10 cellular contexts compared by ENCODE assay signal in genomic region chr5:116358911-116359418, GRCh38.
DNase-seq lines count a peak whose midpoint lies in the region; ATAC-seq and TF ChIP-seq lines count a peak whose summit lies in the region.
"Had no signal": no experiment of that assay in that cellular context is flagged by ENCODE, and none has a peak within 500 bp of the region (broad histone marks: within the 10 kb centered on the region; RNA-seq: fewer than 3 reads in every experiment).

No MANE protein-coding gene starts in this region.

- ATAC-seq in GM18861 (IDR thresholded peaks at IDR 0.05; ENCODE audit: unreplicated experiment) (peak; percentile 99), HG02588 (IDR thresholded peaks at IDR 0.05; ENCODE audit: unreplicated experiment) (peak; percentile 99), lower lobe of right lung (peak; percentile 17 to 24)

- no peak overlapping the region for H3K27ac Mint-ChIP-seq in HFFc6
- no peak overlapping the region for H3K27ac Mint-ChIP-seq in type B pancreatic cell

- H3K9me3 ChIP-seq in Karpas-422 (ENCODE audit: low read length) (no peaks in the 10 kb centered on the region), lower lobe of right lung (no peaks in the 10 kb centered on the region)

- intact Hi-C loops in lower lobe of right lung (cut with DNase I) = no loop called here

- H3K36me3 ChIP-seq in Karpas-422 (ENCODE audit: insufficient read depth, low read length) (no peaks in the 10 kb centered on the region), lower lobe of right lung (no peaks in the 10 kb centered on the region)
- H3K36me3 ChIP-seq: sigmoid colon had no signal

- no peaks in the 10 kb centered on the region for H4K20me1 ChIP-seq in Karpas-422 (ENCODE audit: insufficient read depth, low read depth, low read length)

- peak overlapping the region; percentile 52 for H3K4me2 ChIP-seq in Karpas-422 (ENCODE audit: low read depth, low read length, poor library complexity, severe bottlenecking)

- no peak for TF ChIP-seq CTCF in lower lobe of right lung (IDR thresholded peaks at IDR 0.05)
- TF ChIP-seq CTCF in HFFc6 (IDR thresholded peaks at IDR 0.05) = no peak
- TF ChIP-seq CTCF in type B pancreatic cell (conservative IDR thresholded peaks at IDR 0.05) = no peak

- no peaks in the 10 kb centered on the region for H3K9me2 ChIP-seq in Karpas-422 (replicated peaks; ENCODE audit: insufficient read depth, low read length)

- H3K4me3 ChIP-seq in Karpas-422 (ENCODE audit: low read length) (peak overlapping the region; percentile 19; the same call in 1 of the 2 replicates), lower lobe of right lung (no peak overlapping the region)
- H3K4me3 ChIP-seq: sigmoid colon had no signal

- no peaks in the 10 kb centered on the region for H3K27me3 Mint-ChIP-seq in HFFc6 (ENCODE audit: insufficient read depth)
- H3K27me3 Mint-ChIP-seq in type B pancreatic cell = peaks cover 21% of the 10 kb centered on the region

- H3K9ac ChIP-seq in Karpas-422 (ENCODE audit: low read length) = 0 out of 2 replicates have a peak overlapping the region, but pooled peaks have one; percentile 18

- H3K4me3 Mint-ChIP-seq in HFFc6 (no peak overlapping the region), type B pancreatic cell (no peak overlapping the region)

- H3K27ac ChIP-seq in Karpas-422 (ENCODE audit: low read length) (peak overlapping the region; percentile 57), lower lobe of right lung (no peak overlapping the region)

- H3K4me1 ChIP-seq in Karpas-422 (ENCODE audit: low read length) = peaks cover 24% of the 10 kb centered on the region
- peaks cover 18% of the 10 kb centered on the region for H3K4me1 ChIP-seq in lower lobe of right lung

- peak; percentile 84 for DNase-seq in Karpas-422
- DNase-seq in lower lobe of right lung = no peak
- no peak for DNase-seq in HFFc6
- no peak for DNase-seq in activated gamma-delta T cell (lab: John Stamatoyannopoulos, UW)
- DNase-seq in activated CD4-positive, alpha-beta T cell treated with anti-CD3 and anti-CD28 coated beads, Interleukin-2, amount 50 U/mL, for 4 hours = no peak
- DNase-seq in type B pancreatic cell (ENCODE audit: extremely low spot score, unreplicated experiment) = no peak
- DNase-seq: activated naive CD4-positive, alpha-beta T cell treated with Interleukin-2 at 50 U/mL for 16 hours; sigmoid colon had no signal

- H3K27me3 ChIP-seq in Karpas-422 (ENCODE audit: low read length) (no peaks in the 10 kb centered on the region), lower lobe of right lung (ENCODE audit: low read depth) (no peaks in the 10 kb centered on the region)
- H3K27me3 ChIP-seq: sigmoid colon had no signal

- H2AFZ ChIP-seq in Karpas-422 (ENCODE audit: low read length) = no peak overlapping the region

- H3K36me3 Mint-ChIP-seq in HFFc6 (ENCODE audit: low read depth) (peaks cover 3% of the 10 kb centered on the region; the same call in 1 of the 2 replicates), type B pancreatic cell (peaks cover 2% of the 10 kb centered on the region)

- H3K4me1 Mint-ChIP-seq in HFFc6 (ENCODE audit: low read depth) = no peaks in the 10 kb centered on the region
- peaks cover 10% of the 10 kb centered on the region for H3K4me1 Mint-ChIP-seq in type B pancreatic cell (ENCODE audit: unreplicated experiment)

- H3K79me2 ChIP-seq in Karpas-422 (ENCODE audit: low read length) = no peaks in the 10 kb centered on the region

- peaks cover 14% of the 10 kb centered on the region for H3K9me3 Mint-ChIP-seq in HFFc6
- peaks cover 15% of the 10 kb centered on the region for H3K9me3 Mint-ChIP-seq in type B pancreatic cell

Comparison
In these comparisons a context has a peak if more than half of its experiments do, and no peak if none do; other contexts are left out.
1. ATAC-seq: peak in every context shown above with its lines; median percentile 99 in GM18861; 99 in HG02588; 20 in lower lobe of right lung.